9 cellular contexts compared by ENCODE assay signal in the genomic region with DNA sequence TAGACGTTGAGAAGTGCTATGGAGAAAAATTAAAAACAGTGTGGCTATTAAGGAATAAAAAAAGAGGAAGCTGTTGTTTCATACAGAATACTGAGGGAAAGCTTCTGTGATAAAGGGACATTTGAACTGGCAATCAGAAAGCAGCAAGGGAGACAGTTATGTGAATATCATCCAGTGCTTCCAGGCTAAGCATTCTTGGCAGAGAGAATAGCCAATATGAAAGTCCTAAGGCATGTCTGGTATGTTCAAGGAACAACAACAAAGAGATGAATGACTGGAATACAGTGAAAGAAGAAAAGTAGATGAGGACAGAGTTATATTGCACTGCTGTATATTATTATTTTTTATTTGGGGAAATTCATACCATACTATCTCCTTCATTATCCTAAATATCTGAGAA. TPM values are rescaled to one million over a fixed set of nuclear protein-coding genes. Genes with fewer than 3 reads are reported as not detected.
DNase-seq lines count a peak whose midpoint lies in the region; ATAC-seq and TF ChIP-seq lines count a peak whose summit lies in the region.
"Had no signal": no experiment of that assay in that cellular context is flagged by ENCODE, and none has a peak within 500 bp of the region (broad histone marks: within the 10 kb centered on the region; RNA-seq: fewer than 3 reads in every experiment).

No MANE protein-coding gene starts in this region.

- POLR2A ChIA-PET in MCF 10A (lab: Yijun Ruan, JAX) = interaction anchor here (0.7 kb wide), 2 partner anchors 53 to 228 kb away, joined by 3 to 4 read pairs; no protein-coding TSS in a partner anchor

- CTCF ChIA-PET in MCF 10A (lab: Yijun Ruan, JAX) = no interaction called here

- in situ Hi-C loops in brain microvascular endothelial cell (cut with HindIII; ENCODE audit: low pct_ligation_motif_present, low sequenced_read_pairs) = no loop called here

- no peaks in the 10 kb centered on the region for H3K36me3 ChIP-seq in breast epithelium
- no peaks in the 10 kb centered on the region for H3K36me3 ChIP-seq in brain microvascular endothelial cell (replicated peaks)
- H3K36me3 ChIP-seq in thoracic aorta = peaks cover 2% of the 10 kb centered on the region
- peaks cover 0 to 14% (median 7%) of the 10 kb centered on the region in 3 donors for H3K36me3 ChIP-seq in tibial artery

- H3K9me3 ChIP-seq in breast epithelium (no peaks in the 10 kb centered on the region), thoracic aorta (no peaks in the 10 kb centered on the region), tibial artery (no peaks in the 10 kb centered on the region)

- no peak for TF ChIP-seq POLR2A in breast epithelium (IDR thresholded peaks at IDR 0.05)

- intact Hi-C loops in MCF 10A (cut with micrococcal nuclease) = no loop called here
- intact Hi-C loops in breast epithelium (cut with DNase I; ENCODE audit: low total_unique reads) = no loop called here
- intact Hi-C loops in tibial artery (cut with DNase I; ENCODE audit: low total_unique reads) = no loop called here

- no peaks in the 10 kb centered on the region for H3K4me1 ChIP-seq in breast epithelium
- H3K4me1 ChIP-seq in thoracic aorta (ENCODE audit: control insufficient read depth in 1 of 2, low read depth in 2 of 2) = peaks cover 39 to 82% of the 10 kb centered on the region in 2 donors
- peaks cover 0 to 71% (median 23%) of the 10 kb centered on the region in 4 donors for H3K4me1 ChIP-seq in tibial artery

- H3K4me3 ChIP-seq in breast epithelium (no peak overlapping the region), brain microvascular endothelial cell (ENCODE audit: low read depth, low read length) (no peak overlapping the region), thoracic aorta (peak overlapping the region; percentile 24), tibial artery (no peak overlapping the region)

- DNase-seq in MCF 10A (ENCODE audit: unreplicated experiment) (peak; percentile 7), breast epithelium (ENCODE audit: low spot score in 2 of 2) (no peak), brain microvascular endothelial cell (peak; percentile 73), kidney glomerular epithelial cell (lab: John Stamatoyannopoulos, UW) (peak; percentile 76), thoracic aorta (ENCODE audit: low spot score) (no peak), tibial artery (no peak), NCI-H1436 (lab: John Stamatoyannopoulos, UW) (no peak)
- DNase-seq: NCI-H524 treated with DMSO at 0.1 percent for 48 hours had no signal

- no peak overlapping the region for H3K27ac Mint-ChIP-seq in MCF 10A (ENCODE audit: low read depth, unreplicated experiment)

- no TSS peak for BruUV-seq in MCF 10A (replicated peaks; lab: Mats Ljungman, UMichigan)

- H3K4me1 Mint-ChIP-seq in MCF 10A (ENCODE audit: insufficient read depth, unreplicated experiment) = peaks cover 29% of the 10 kb centered on the region

- H3K36me3 Mint-ChIP-seq in MCF 10A (ENCODE audit: insufficient read depth, unreplicated experiment) = peaks cover 24% of the 10 kb centered on the region

- ATAC-seq in thoracic aorta (ENCODE audit: insufficient number of reproducible peaks, low FRiP score, low read depth) (no peak), HG03039 (IDR thresholded peaks at IDR 0.05; ENCODE audit: unreplicated experiment) (no peak)

- H3K27ac ChIP-seq in breast epithelium (no peak overlapping the region), brain microvascular endothelial cell (peak overlapping the region; percentile 50), thoracic aorta (peak overlapping the region; percentile 7 to 35), tibial artery (peak overlapping the region in 1 of 2 donors; percentile 17)

- H3K27me3 ChIP-seq in breast epithelium (no peaks in the 10 kb centered on the region), brain microvascular endothelial cell (replicated peaks) (no peaks in the 10 kb centered on the region), thoracic aorta (replicated peaks; ENCODE audit: insufficient read depth) (no peaks in the 10 kb centered on the region), tibial artery (no peaks in the 10 kb centered on the region)

- H3K27me3 Mint-ChIP-seq in MCF 10A (ENCODE audit: insufficient read depth, unreplicated experiment) = no peaks in the 10 kb centered on the region

- no peak overlapping the region for H3K4me3 Mint-ChIP-seq in MCF 10A (ENCODE audit: unreplicated experiment)

- H3K9me3 Mint-ChIP-seq in MCF 10A (ENCODE audit: unreplicated experiment) = peaks cover 9% of the 10 kb centered on the region

- TF ChIP-seq CTCF in MCF 10A (IDR thresholded peaks at IDR 0.05; ENCODE audit: unreplicated experiment) (no peak), breast epithelium (IDR thresholded peaks at IDR 0.05) (no peak), brain microvascular endothelial cell (IDR thresholded peaks at IDR 0.05; ENCODE audit: low read depth, low read length, missing control alignments) (no peak), thoracic aorta (IDR thresholded peaks at IDR 0.05) (no peak), tibial artery (IDR thresholded peaks at IDR 0.05) (no peak)

RNA-seq across cellular contexts. Expression of a gene that starts 23.9 kb away (rescaled TPM):
- total RNA-seq in MCF 10A (2022) = 106 and 107 TPM in 2 replicates
- 100 to 1,000 TPM; 141 to 195 (median 177) TPM for total RNA-seq in breast epithelium
- 100 to 1,000 TPM; 158 to 199 TPM for total RNA-seq in thoracic aorta

Comparison
In these comparisons a context has a peak if more than half of its experiments do, and no peak if none do; other contexts are left out.
1. DNase-seq: peak in MCF 10A (single experiment), brain microvascular endothelial cell (single experiment) and kidney glomerular epithelial cell (single experiment); none in breast epithelium (0 of 2), thoracic aorta (single experiment), tibial artery (0 of 2) and NCI-H1436 (single experiment).
2. H3K27ac ChIP-seq: peak in brain microvascular endothelial cell (single experiment) and thoracic aorta (2 of 2); none in breast epithelium (0 of 2).